In the genomic region with DNA sequence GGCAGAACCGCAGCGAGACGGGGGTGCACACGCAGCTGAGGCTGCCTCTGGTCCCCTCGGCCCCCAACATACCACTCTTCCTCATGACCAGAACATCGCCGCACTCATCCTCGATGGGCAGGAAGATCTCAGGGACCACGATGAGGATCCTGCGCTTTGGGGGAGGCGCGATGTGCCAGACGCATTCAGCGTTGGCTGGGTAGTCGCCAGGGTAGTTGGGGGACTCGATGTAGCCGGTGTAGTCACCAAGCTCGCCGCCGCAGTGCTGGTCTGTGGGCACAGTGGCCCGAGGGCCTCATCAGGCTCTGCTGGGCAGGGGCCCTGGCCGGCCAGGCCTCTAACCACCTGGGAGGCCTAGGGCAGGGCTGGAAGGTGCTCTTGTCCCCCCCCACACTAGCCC, we compare ENCODE assay signal across 5 cellular contexts.
"Had no signal": no experiment of that assay in that cellular context is flagged by ENCODE, and none has a peak within 500 bp of the region (broad histone marks: within the 10 kb centered on the region; RNA-seq: fewer than 3 reads in every experiment).

No MANE protein-coding gene starts in this region.

- H3K9me3 Mint-ChIP-seq: H9, IgD-negative memory B cell had no signal

- H3K9ac ChIP-seq: GM23248 had no signal

- H3K4me3 Mint-ChIP-seq: H9, IgD-negative memory B cell had no signal

- DNase-seq: GM23248, GOT3, H9, HCEC 1CT had no signal

- H3K36me3 Mint-ChIP-seq: IgD-negative memory B cell had no signal

- H3K4me3 ChIP-seq: GM23248 had no signal

- H3K27ac Mint-ChIP-seq: IgD-negative memory B cell had no signal

- H3K27ac ChIP-seq: GM23248 had no signal

- H2AFZ ChIP-seq: GM23248 had no signal
